ENCODE assay signal across 1 cellular context in the genomic region with DNA sequence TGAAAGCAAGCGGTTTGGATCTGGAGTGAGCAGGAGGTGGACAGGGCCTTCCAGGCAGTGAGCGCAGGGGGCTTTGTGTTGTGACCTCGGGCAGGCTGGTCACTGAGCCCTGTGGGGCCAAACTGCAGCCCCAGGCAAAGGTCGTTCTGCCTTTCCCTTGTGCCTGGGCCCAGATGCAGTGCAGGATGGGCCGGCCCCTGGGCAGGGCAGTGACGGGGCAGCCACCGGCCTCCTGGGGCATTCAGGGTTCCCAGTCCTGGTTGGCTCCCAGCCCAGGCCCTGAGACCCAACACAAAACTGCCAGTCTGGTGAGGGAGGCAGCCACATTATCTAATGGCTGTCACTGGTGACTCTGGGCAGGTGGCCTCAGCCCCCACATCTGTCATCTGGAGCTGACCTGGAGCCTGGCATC.
TF ChIP-seq lines count a peak whose summit lies in the region.

No MANE protein-coding gene starts in this region.

TF ChIP-seq in K562, 482 proteins besides CTCF, POLR2A, EP300 and RAD21:
- TF ChIP-seq ZNF146 (CRISPR knock-in tag; IDR thresholded peaks at IDR 0.05; ENCODE audit: unreplicated experiment) (no peak), POLR2G (IDR thresholded peaks at IDR 0.05; ENCODE audit: low read depth, low read length) (peak; percentile 47)
- TF ChIP-seq, protein P1, sequence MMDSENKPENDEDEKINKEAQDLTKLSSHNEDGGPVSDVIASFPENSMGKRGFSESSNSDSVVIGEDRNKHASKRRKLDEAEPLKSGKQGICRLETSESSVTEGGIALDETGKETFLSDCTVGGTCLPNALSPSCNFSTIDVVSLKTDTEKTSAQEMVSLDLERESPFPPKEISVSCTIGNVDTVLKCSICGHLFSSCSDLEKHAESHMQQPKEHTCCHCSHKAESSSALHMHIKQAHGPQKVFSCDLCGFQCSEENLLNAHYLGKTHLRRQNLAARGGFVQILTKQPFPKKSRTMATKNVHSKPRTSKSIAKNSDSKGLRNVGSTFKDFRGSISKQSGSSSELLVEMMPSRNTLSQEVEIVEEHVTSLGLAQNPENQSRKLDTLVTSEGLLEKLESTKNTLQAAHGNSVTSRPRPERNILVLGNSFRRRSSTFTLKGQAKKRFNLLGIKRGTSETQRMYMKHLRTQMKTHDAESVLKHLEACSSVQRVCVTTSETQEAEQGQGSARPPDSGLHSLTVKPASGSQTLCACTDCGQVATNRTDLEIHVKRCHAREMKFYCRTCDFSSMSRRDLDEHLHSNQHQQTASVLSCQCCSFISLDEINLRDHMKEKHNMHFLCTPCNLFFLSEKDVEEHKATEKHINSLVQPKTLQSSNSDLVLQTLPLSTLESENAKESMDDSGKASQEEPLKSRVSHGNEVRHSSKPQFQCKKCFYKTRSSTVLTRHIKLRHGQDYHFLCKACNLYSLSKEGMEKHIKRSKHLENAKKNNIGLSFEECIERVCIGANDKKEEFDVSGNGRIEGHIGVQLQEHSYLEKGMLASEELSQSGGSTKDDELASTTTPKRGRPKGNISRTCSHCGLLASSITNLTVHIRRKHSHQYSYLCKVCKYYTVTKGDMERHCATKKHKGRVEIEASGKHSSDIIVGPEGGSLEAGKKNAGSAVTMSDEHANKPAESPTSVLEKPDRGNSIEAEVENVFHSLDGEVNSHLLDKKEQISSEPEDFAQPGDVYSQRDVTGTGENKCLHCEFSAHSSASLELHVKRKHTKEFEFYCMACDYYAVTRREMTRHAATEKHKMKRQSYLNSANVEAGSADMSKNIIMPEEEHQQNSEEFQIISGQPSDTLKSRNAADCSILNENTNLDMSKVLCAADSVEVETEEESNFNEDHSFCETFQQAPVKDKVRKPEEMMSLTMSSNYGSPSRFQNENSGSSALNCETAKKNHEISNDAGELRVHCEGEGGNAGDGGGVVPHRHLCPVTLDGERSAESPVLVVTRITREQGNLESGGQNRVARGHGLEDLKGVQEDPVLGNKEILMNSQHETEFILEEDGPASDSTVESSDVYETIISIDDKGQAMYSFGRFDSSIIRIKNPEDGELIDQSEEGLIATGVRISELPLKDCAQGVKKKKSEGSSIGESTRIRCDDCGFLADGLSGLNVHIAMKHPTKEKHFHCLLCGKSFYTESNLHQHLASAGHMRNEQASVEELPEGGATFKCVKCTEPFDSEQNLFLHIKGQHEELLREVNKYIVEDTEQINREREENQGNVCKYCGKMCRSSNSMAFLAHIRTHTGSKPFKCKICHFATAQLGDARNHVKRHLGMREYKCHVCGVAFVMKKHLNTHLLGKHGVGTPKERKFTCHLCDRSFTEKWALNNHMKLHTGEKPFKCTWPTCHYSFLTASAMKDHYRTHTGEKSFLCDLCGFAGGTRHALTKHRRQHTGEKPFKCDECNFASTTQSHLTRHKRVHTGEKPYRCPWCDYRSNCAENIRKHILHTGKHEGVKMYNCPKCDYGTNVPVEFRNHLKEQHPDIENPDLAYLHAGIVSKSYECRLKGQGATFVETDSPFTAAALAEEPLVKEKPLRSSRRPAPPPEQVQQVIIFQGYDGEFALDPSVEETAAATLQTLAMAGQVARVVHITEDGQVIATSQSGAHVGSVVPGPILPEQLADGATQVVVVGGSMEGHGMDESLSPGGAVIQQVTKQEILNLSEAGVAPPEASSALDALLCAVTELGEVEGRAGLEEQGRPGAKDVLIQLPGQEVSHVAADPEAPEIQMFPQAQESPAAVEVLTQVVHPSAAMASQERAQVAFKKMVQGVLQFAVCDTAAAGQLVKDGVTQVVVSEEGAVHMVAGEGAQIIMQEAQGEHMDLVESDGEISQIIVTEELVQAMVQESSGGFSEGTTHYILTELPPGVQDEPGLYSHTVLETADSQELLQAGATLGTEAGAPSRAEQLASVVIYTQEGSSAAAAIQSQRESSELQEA (IDR thresholded peaks at IDR 0.05; ENCODE audit: low read depth): no peak
